In genomic region chr15:72229076-72229946, GRCh38 we compare ENCODE assay signal across 8 cellular contexts. TPM values are rescaled to one million over a fixed set of nuclear protein-coding genes. Genes with fewer than 3 reads are reported as not detected.
DNase-seq lines count a peak whose midpoint lies in the region; ATAC-seq and TF ChIP-seq lines count a peak whose summit lies in the region.

No MANE protein-coding gene starts in this region.

- H3K9me3 Mint-ChIP-seq in MCF 10A (ENCODE audit: unreplicated experiment), result no peaks in the 10 kb centered on the region
- no peaks in the 10 kb centered on the region for H3K9me3 Mint-ChIP-seq in stimulated activated naive CD8-positive, alpha-beta T cell treated with anti-CD3 and anti-CD28 coated beads, Interleukin-15, amount 100 ng/mL, for 72 hours

- peaks cover 38% of the 10 kb centered on the region for H3K36me3 Mint-ChIP-seq in MCF 10A (ENCODE audit: insufficient read depth, unreplicated experiment)

- no peaks in the 10 kb centered on the region for H3K9me2 ChIP-seq in SU-DHL-6 (replicated peaks; ENCODE audit: insufficient read depth, low read length)

- TF ChIP-seq CTCF in SU-DHL-6 (IDR thresholded peaks at IDR 0.05; ENCODE audit: insufficient read depth, low read length, poor library complexity, severe bottlenecking) (no peak), MCF 10A (IDR thresholded peaks at IDR 0.05; ENCODE audit: unreplicated experiment) (no peak), lower lobe of right lung (IDR thresholded peaks at IDR 0.05) (no peak)

- peak overlapping the region; percentile 81 for H3K27ac Mint-ChIP-seq in MCF 10A (ENCODE audit: low read depth, unreplicated experiment)
- peak overlapping the region; percentile 99 to 100 for H3K27ac Mint-ChIP-seq in stimulated activated naive CD8-positive, alpha-beta T cell treated with anti-CD3 and anti-CD28 coated beads, Interleukin-15, amount 100 ng/mL, for 72 hours

- peaks cover 32% of the 10 kb centered on the region for H3K4me1 Mint-ChIP-seq in MCF 10A (ENCODE audit: insufficient read depth, unreplicated experiment)
- H3K4me1 Mint-ChIP-seq in stimulated activated naive CD8-positive, alpha-beta T cell treated with anti-CD3 and anti-CD28 coated beads, Interleukin-15, amount 100 ng/mL, for 72 hours, result peaks cover 58% of the 10 kb centered on the region

- DNase-seq in NCI-H146 (lab: John Stamatoyannopoulos, UW) (peak; percentile 28), NCI-H146 treated with DMSO at 0.1 percent for 48 hours (lab: John Stamatoyannopoulos, UW; ENCODE audit: unreplicated experiment) (no peak), MCF 10A (ENCODE audit: unreplicated experiment) (peak; percentile 35), lower lobe of right lung (no peak), cerebellum (ENCODE audit: low spot score) (no peak)
- DNase-seq in stimulated activated naive CD8-positive, alpha-beta T cell treated with anti-CD3 and anti-CD28 coated beads, Interleukin-15, amount 100 ng/mL, for 72 hours, result peak; percentile 47 to 55

- peaks cover 64% of the 10 kb centered on the region for H3K79me2 ChIP-seq in SU-DHL-6 (ENCODE audit: insufficient read depth, low read length)

- peaks cover 10% of the 10 kb centered on the region for H4K20me1 ChIP-seq in SU-DHL-6 (ENCODE audit: low read depth, low read length)

- peaks cover 3% of the 10 kb centered on the region for H3K36me3 ChIP-seq in SU-DHL-6 (ENCODE audit: low read length)
- peaks cover 4% of the 10 kb centered on the region for H3K36me3 ChIP-seq in lower lobe of right lung

- peak overlapping the region; percentile 98 for H3K9ac ChIP-seq in SU-DHL-6 (ENCODE audit: low read length)

- POLR2A ChIA-PET in MCF 10A (lab: Yijun Ruan, JAX), result interaction anchor here (0.6 to 7.8 kb wide), 18 partner anchors 8 to 996 kb away, joined by 3 to 424 read pairs (median 7); partner anchors contain the start of genes ARIH1 and GRAMD2A

- no peak overlapping the region for H2AFZ ChIP-seq in SU-DHL-6 (ENCODE audit: low read depth, low read length, severe bottlenecking)

- H3K4me3 ChIP-seq in SU-DHL-6 (ENCODE audit: insufficient read depth, low read length, poor library complexity, severe bottlenecking), result peak overlapping the region; percentile 97
- H3K4me3 ChIP-seq in lower lobe of right lung, result peak overlapping the region; percentile 99

- BruUV-seq in MCF 10A (replicated peaks; lab: Mats Ljungman, UMichigan), result TSS peak; percentile 31

- H3K27me3 ChIP-seq in SU-DHL-6 (ENCODE audit: low read length) (no peaks in the 10 kb centered on the region), lower lobe of right lung (ENCODE audit: low read depth) (no peaks in the 10 kb centered on the region)

- peaks cover 64% of the 10 kb centered on the region for H3F3A ChIP-seq in SU-DHL-6 (ENCODE audit: insufficient read depth)

- ATAC-seq in lower lobe of right lung, result no peak
- ATAC-seq in stimulated activated naive CD8-positive, alpha-beta T cell treated with anti-CD3 and anti-CD28 coated beads, Interleukin-15, amount 100 ng/mL, for 72 hours, result no peak
- ATAC-seq in GM19324 (IDR thresholded peaks at IDR 0.05; ENCODE audit: low FRiP score, unreplicated experiment), result no peak

- H3K4me3 Mint-ChIP-seq in MCF 10A (ENCODE audit: unreplicated experiment), result peak overlapping the region; percentile 89
- H3K4me3 Mint-ChIP-seq in stimulated activated naive CD8-positive, alpha-beta T cell treated with anti-CD3 and anti-CD28 coated beads, Interleukin-15, amount 100 ng/mL, for 72 hours, result peak overlapping the region; percentile 90 to 92

- H3K4me1 ChIP-seq in lower lobe of right lung, result peaks cover 59% of the 10 kb centered on the region

- CTCF ChIA-PET in MCF 10A (lab: Yijun Ruan, JAX), result interaction anchor here (0.6 to 1.3 kb wide), 4 partner anchors 11 to 616 kb away, joined by 3 to 4 read pairs (median 4); no protein-coding TSS in a partner anchor

- H3K9me3 ChIP-seq in SU-DHL-6 (ENCODE audit: insufficient read depth, low read length), result no peaks in the 10 kb centered on the region
- no peaks in the 10 kb centered on the region for H3K9me3 ChIP-seq in lower lobe of right lung

- H3K27ac ChIP-seq in SU-DHL-6 (ENCODE audit: low read depth, low read length), result peak overlapping the region; percentile 93
- peak overlapping the region; percentile 96 for H3K27ac ChIP-seq in lower lobe of right lung

- peak overlapping the region; percentile 88 for H3K4me2 ChIP-seq in SU-DHL-6 (ENCODE audit: low read depth, low read length, poor library complexity, severe bottlenecking)

- H3K27me3 Mint-ChIP-seq in MCF 10A (ENCODE audit: insufficient read depth, unreplicated experiment), result no peaks in the 10 kb centered on the region
- no peaks in the 10 kb centered on the region for H3K27me3 Mint-ChIP-seq in stimulated activated naive CD8-positive, alpha-beta T cell treated with anti-CD3 and anti-CD28 coated beads, Interleukin-15, amount 100 ng/mL, for 72 hours

- intact Hi-C loops in MCF 10A (cut with micrococcal nuclease) (no loop called here), lower lobe of right lung (cut with DNase I) (no loop called here)

RNA-seq across cellular contexts. Expression of gene PKM, which starts 1.7 kb away (rescaled TPM):
- total RNA-seq in MCF 10A (2022) (612 and 828 TPM in 2 replicates), lower lobe of right lung (443 TPM), cerebellum (327 TPM)

RNA-seq across cellular contexts. Expression of gene GRAMD2A, which starts 31.7 kb away (rescaled TPM):
- total RNA-seq in MCF 10A (2022) (0.42 and 0.93 TPM in 2 replicates), lower lobe of right lung (29.3 TPM), cerebellum (0.36 TPM)

RNA-seq across cellular contexts. Expression of gene PARP6, which starts 43.0 kb away (rescaled TPM):
- total RNA-seq in MCF 10A (2022) (117 TPM in 2 replicates), lower lobe of right lung (72.2 TPM), cerebellum (68.8 TPM)

Comparison
In these comparisons a context has a peak if more than half of its experiments do, and no peak if none do; other contexts are left out.
1. DNase-seq: peak in NCI-H146 (single experiment), MCF 10A (single experiment) and stimulated activated naive CD8-positive, alpha-beta T cell treated with anti-CD3 and anti-CD28 coated beads, Interleukin-15, amount 100 ng/mL, for 72 hours (2 of 2); none in NCI-H146 treated with DMSO at 0.1 percent for 48 hours (single experiment), lower lobe of right lung (single experiment) and cerebellum (single experiment).
2. RNA of gene GRAMD2A, which starts 31.7 kb away (total RNA-seq): 29.3 TPM in lower lobe of right lung (single experiment); 0.42 to 0.93 TPM in MCF 10A and 0.36 TPM in cerebellum (single experiment); every median in the first group is over 10 times any median in the second.